1 cellular context compared by ENCODE assay signal in genomic region chr6:30615958-30616810, GRCh38.
TF ChIP-seq lines count a peak whose summit lies in the region.

No MANE protein-coding gene starts in this region.

TF ChIP-seq in H1, 55 proteins besides CTCF, POLR2A, EP300 and RAD21:
- TF ChIP-seq YY1 (IDR thresholded peaks at IDR 0.05; ENCODE audit: low read depth, low read length) (no peak), SIRT6 (IDR thresholded peaks at IDR 0.05; ENCODE audit: low read length) (no peak), MAFK (IDR thresholded peaks at IDR 0.05; ENCODE audit: low read depth, low read length) (peak; percentile 70), SIX5 (IDR thresholded peaks at IDR 0.05; ENCODE audit: low read depth, low read length) (no peak), SP4 (IDR thresholded peaks at IDR 0.05; ENCODE audit: low read length) (no peak; the same call in 1 of the 2 replicates), CHD2 (IDR thresholded peaks at IDR 0.05; ENCODE audit: low read length) (no peak), SIN3A (conservative IDR thresholded peaks at IDR 0.05 in 1 of 2, IDR thresholded peaks at IDR 0.05 in 1 of 2; ENCODE audit: low read depth in 1 of 2, low read length in 2 of 2) (0 out of 4 replicates have a peak, but pooled peaks of 1 of the 2 experiments have one; percentile 68), TCF12 (IDR thresholded peaks at IDR 0.05; ENCODE audit: low read depth, low read length) (no peak), KDM1A (IDR thresholded peaks at IDR 0.05; ENCODE audit: borderline replicate concordance, low read length) (no peak), SRF (IDR thresholded peaks at IDR 0.05; ENCODE audit: low read depth, low read length) (no peak), TAF7 (optimal IDR thresholded peaks at IDR 0.05; ENCODE audit: borderline replicate concordance, low read depth, low read length) (peak; percentile 82), USF2 (IDR thresholded peaks at IDR 0.05; ENCODE audit: low read length) (peak; percentile 21; the same call in 1 of the 2 replicates), ASH2L (IDR thresholded peaks at IDR 0.05; ENCODE audit: low read length) (no peak), EZH2 (IDR thresholded peaks at IDR 0.05; ENCODE audit: low read depth, low read length, severe bottlenecking) (no peak), TBP (IDR thresholded peaks at IDR 0.05; ENCODE audit: low read depth, low read length) (peak; percentile 43; the same call in 1 of the 2 replicates), CHD1 (IDR thresholded peaks at IDR 0.05; ENCODE audit: low read depth, low read length) (peak; percentile 63), MAX (IDR thresholded peaks at IDR 0.05) (no peak), RBBP5 (IDR thresholded peaks at IDR 0.05; ENCODE audit: borderline replicate concordance, low read depth, low read length) (no peak), BCL11A (IDR thresholded peaks at IDR 0.05; ENCODE audit: low read depth in 2 of 2, low read length in 2 of 2) (no peak), EGR1 (IDR thresholded peaks at IDR 0.05; ENCODE audit: borderline replicate concordance, low read depth, low read length) (no peak), POLR2AphosphoS5 (IDR thresholded peaks at IDR 0.05; ENCODE audit: low read depth, low read length) (peak; percentile 94), TAF1 (IDR thresholded peaks at IDR 0.05; ENCODE audit: low read depth, low read length) (peak; percentile 53; the same call in 1 of the 2 replicates), SP2 (IDR thresholded peaks at IDR 0.05; ENCODE audit: low read length) (no peak; the same call in 1 of the 2 replicates)
- TF ChIP-seq, protein P1, sequence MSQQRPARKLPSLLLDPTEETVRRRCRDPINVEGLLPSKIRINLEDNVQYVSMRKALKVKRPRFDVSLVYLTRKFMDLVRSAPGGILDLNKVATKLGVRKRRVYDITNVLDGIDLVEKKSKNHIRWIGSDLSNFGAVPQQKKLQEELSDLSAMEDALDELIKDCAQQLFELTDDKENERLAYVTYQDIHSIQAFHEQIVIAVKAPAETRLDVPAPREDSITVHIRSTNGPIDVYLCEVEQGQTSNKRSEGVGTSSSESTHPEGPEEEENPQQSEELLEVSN (IDR thresholded peaks at IDR 0.05), result no peak
